8 cellular contexts compared by ENCODE assay signal in genomic region chr12:26471560-26471959, GRCh38.
DNase-seq lines count a peak whose midpoint lies in the region; ATAC-seq, FAIRE-seq and TF ChIP-seq lines count a peak whose summit lies in the region.

No MANE protein-coding gene starts in this region.

- H3K4me1 ChIP-seq in small intestine (ENCODE audit: control insufficient read depth in 2 of 2, insufficient read depth in 1 of 2, low read depth in 1 of 2, low read length in 1 of 2) (no peaks in the 10 kb centered on the region), sigmoid colon (no peaks in the 10 kb centered on the region)

- TF ChIP-seq POLR2A in sigmoid colon (IDR thresholded peaks at IDR 0.05), result no peak

- intact Hi-C loops in sigmoid colon (cut with DNase I), result no loop called here

- H3K27ac ChIP-seq in small intestine (ENCODE audit: low read depth in 1 of 2, low read length in 1 of 2) (no peak overlapping the region), sigmoid colon (no peak overlapping the region)

- in situ Hi-C loops in G401 (cut with HindIII; ENCODE audit: low sequenced_read_pairs), result no loop called here

- no peaks in the 10 kb centered on the region for H3K27me3 ChIP-seq in small intestine (ENCODE audit: control insufficient read depth in 2 of 2, insufficient read depth in 2 of 2, low read length in 2 of 2)
- H3K27me3 ChIP-seq in sigmoid colon, result no peaks in the 10 kb centered on the region

- H3K36me3 ChIP-seq in small intestine (ENCODE audit: control insufficient read depth in 2 of 2, insufficient read depth in 2 of 2, low read length in 2 of 2), result peaks cover 0 to 6% of the 10 kb centered on the region in 2 donors
- peaks cover 0 to 16% (median 2%) of the 10 kb centered on the region in 4 donors for H3K36me3 ChIP-seq in sigmoid colon

- H3K9me3 ChIP-seq in small intestine (ENCODE audit: control insufficient read depth, low read depth) (peaks cover 1% of the 10 kb centered on the region), sigmoid colon (no peaks in the 10 kb centered on the region)

- TF ChIP-seq CTCF in sigmoid colon (IDR thresholded peaks at IDR 0.05), result no peak

- H3K4me3 ChIP-seq in small intestine (ENCODE audit: low read depth in 1 of 2, low read length in 2 of 2), result no peak overlapping the region
- no peak overlapping the region for H3K4me3 ChIP-seq in sigmoid colon

- peak; percentile 61 for ATAC-seq in GM19467 (IDR thresholded peaks at IDR 0.05; ENCODE audit: unreplicated experiment)
- ATAC-seq in HG03442 (IDR thresholded peaks at IDR 0.05; ENCODE audit: unreplicated experiment), result peak; percentile 68

- FAIRE-seq in small intestine (lab: Jason Lieb, UNC), result no peak

- no peak for TF ChIP-seq EP300 in sigmoid colon (IDR thresholded peaks at IDR 0.05)

- DNase-seq in G401 (ENCODE audit: low spot score) (peak; percentile 35), amniotic stem cell (lab: John Stamatoyannopoulos, UW) (peak; percentile 6), small intestine (peak; percentile 6), NCI-H146 treated with DMSO at 0.1 percent for 48 hours (lab: John Stamatoyannopoulos, UW; ENCODE audit: unreplicated experiment) (no peak), cerebellar nuclear complex (lab: John Stamatoyannopoulos, UW) (no peak), sigmoid colon (no peak)

Comparison
In these comparisons a context has a peak if more than half of its experiments do, and no peak if none do; other contexts are left out.
1. DNase-seq: peak in G401 (single experiment), amniotic stem cell (single experiment) and small intestine (single experiment); none in NCI-H146 treated with DMSO at 0.1 percent for 48 hours (single experiment), cerebellar nuclear complex (0 of 2) and sigmoid colon (single experiment).